Comparison of ENCODE assay signal across 1 cellular context in genomic region chr1:16367258-16367967, GRCh38.
TF ChIP-seq lines count a peak whose summit lies in the region.

No MANE protein-coding gene starts in this region.

TF ChIP-seq in K562, 482 proteins besides CTCF, POLR2A, EP300 and RAD21 (continued from another document and continues in another):
- TF ChIP-seq ATF7 (IDR thresholded peaks at IDR 0.05): peak; percentile 53; the same call in 1 of the 2 replicates
- no peak for TF ChIP-seq NR1H2 (CRISPR knock-in tag; IDR thresholded peaks at IDR 0.05)
- TF ChIP-seq MTF1 (CRISPR knock-in tag; IDR thresholded peaks at IDR 0.05; ENCODE audit: borderline replicate concordance): no peak
- TF ChIP-seq DACH1 (IDR thresholded peaks at IDR 0.05; ENCODE audit: partially characterized antibody): peak; percentile 19
- TF ChIP-seq BCOR (IDR thresholded peaks at IDR 0.05): 0 out of 2 replicates have a peak, but pooled peaks have one; percentile 38
- peak; percentile 67 for TF ChIP-seq RB1 (IDR thresholded peaks at IDR 0.05; ENCODE audit: low read depth)
- TF ChIP-seq EP400 (IDR thresholded peaks at IDR 0.05): peak; percentile 90
- no peak for TF ChIP-seq DLX4 (CRISPR knock-in tag; IDR thresholded peaks at IDR 0.05)
- TF ChIP-seq RAD51 (IDR thresholded peaks at IDR 0.05; ENCODE audit: borderline replicate concordance, low read depth): peak; percentile 22; the same call in 1 of the 2 replicates
- TF ChIP-seq RNF2 (IDR thresholded peaks at IDR 0.05): no peak
- TF ChIP-seq TAF7 (tag; IDR thresholded peaks at IDR 0.05): peak; percentile 55; the same call in 1 of the 2 replicates
- TF ChIP-seq ZNF3 (CRISPR knock-in tag; IDR thresholded peaks at IDR 0.05): no peak
- peak; percentile 97 to 99 for TF ChIP-seq MAZ (CRISPR knock-in tag; conservative IDR thresholded peaks at IDR 0.05 in 1 of 2, IDR thresholded peaks at IDR 0.05 in 1 of 2)
- no peak for TF ChIP-seq CCAR2 (IDR thresholded peaks at IDR 0.05; ENCODE audit: low read depth, low read length)
- TF ChIP-seq SPI1 (IDR thresholded peaks at IDR 0.05; ENCODE audit: borderline replicate concordance, low read depth, low read length): no peak
- TF ChIP-seq, protein P1, sequence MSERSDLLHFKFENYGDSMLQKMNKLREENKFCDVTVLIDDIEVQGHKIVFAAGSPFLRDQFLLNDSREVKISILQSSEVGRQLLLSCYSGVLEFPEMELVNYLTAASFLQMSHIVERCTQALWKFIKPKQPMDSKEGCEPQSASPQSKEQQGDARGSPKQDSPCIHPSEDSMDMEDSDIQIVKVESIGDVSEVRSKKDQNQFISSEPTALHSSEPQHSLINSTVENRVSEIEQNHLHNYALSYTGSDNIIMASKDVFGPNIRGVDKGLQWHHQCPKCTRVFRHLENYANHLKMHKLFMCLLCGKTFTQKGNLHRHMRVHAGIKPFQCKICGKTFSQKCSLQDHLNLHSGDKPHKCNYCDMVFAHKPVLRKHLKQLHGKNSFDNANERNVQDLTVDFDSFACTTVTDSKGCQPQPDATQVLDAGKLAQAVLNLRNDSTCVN (CRISPR knock-in tag; IDR thresholded peaks at IDR 0.05): 0 out of 2 replicates have a peak, but pooled peaks have one; percentile 15
- TF ChIP-seq BRF1 (IDR thresholded peaks at IDR 0.05; ENCODE audit: borderline replicate concordance, extremely low read depth, insufficient read length): no peak
- no peak; the same call in 1 of the 2 replicates for TF ChIP-seq GATAD2B (IDR thresholded peaks at IDR 0.05; ENCODE audit: borderline replicate concordance)
- no peak for TF ChIP-seq MEIS2 (IDR thresholded peaks at IDR 0.05; ENCODE audit: partially characterized antibody)
- TF ChIP-seq HDAC1 (IDR thresholded peaks at IDR 0.05): peak in 1 of 2 experiments; percentile 95; a peak in 2 of 4 replicates
- TF ChIP-seq SUPT5H (IDR thresholded peaks at IDR 0.05): peak; percentile 96
- TF ChIP-seq, protein P2, sequence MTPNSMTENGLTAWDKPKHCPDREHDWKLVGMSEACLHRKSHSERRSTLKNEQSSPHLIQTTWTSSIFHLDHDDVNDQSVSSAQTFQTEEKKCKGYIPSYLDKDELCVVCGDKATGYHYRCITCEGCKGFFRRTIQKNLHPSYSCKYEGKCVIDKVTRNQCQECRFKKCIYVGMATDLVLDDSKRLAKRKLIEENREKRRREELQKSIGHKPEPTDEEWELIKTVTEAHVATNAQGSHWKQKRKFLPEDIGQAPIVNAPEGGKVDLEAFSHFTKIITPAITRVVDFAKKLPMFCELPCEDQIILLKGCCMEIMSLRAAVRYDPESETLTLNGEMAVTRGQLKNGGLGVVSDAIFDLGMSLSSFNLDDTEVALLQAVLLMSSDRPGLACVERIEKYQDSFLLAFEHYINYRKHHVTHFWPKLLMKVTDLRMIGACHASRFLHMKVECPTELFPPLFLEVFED (CRISPR knock-in tag; conservative IDR thresholded peaks at IDR 0.05): peak; percentile 62; the same call in 1 of the 2 replicates
- no peak for TF ChIP-seq KLF10 (CRISPR knock-in tag; IDR thresholded peaks at IDR 0.05)
- TF ChIP-seq PREB (CRISPR knock-in tag; IDR thresholded peaks at IDR 0.05): peak; percentile 95; the same call in 1 of the 2 replicates
- TF ChIP-seq TRIM24 (IDR thresholded peaks at IDR 0.05): peak in 1 of 2 experiments; percentile 16; a peak in 1 of 4 replicates
- TF ChIP-seq NKRF (IDR thresholded peaks at IDR 0.05; ENCODE audit: borderline replicate concordance): peak; percentile 84
- peak; percentile 89 for TF ChIP-seq VEZF1 (CRISPR knock-in tag; IDR thresholded peaks at IDR 0.05)
- TF ChIP-seq ADNP (tag; IDR thresholded peaks at IDR 0.05): no peak
- no peak for TF ChIP-seq NCOA4 (IDR thresholded peaks at IDR 0.05; ENCODE audit: partially characterized antibody)
- TF ChIP-seq ZNF174 (CRISPR knock-in tag; IDR thresholded peaks at IDR 0.05): no peak
- TF ChIP-seq, protein P3, sequence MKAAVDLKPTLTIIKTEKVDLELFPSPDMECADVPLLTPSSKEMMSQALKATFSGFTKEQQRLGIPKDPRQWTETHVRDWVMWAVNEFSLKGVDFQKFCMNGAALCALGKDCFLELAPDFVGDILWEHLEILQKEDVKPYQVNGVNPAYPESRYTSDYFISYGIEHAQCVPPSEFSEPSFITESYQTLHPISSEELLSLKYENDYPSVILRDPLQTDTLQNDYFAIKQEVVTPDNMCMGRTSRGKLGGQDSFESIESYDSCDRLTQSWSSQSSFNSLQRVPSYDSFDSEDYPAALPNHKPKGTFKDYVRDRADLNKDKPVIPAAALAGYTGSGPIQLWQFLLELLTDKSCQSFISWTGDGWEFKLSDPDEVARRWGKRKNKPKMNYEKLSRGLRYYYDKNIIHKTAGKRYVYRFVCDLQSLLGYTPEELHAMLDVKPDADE (conservative IDR thresholded peaks at IDR 0.05; ENCODE audit: control insufficient read depth, low read depth, low read length): no peak
- TF ChIP-seq, protein P4, sequence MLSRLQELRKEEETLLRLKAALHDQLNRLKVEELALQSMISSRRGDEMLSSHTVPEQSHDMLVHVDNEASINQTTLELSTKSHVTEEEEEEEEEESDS (CRISPR knock-in tag; IDR thresholded peaks at IDR 0.05): no peak
- no peak for TF ChIP-seq ZNF75A (CRISPR knock-in tag; IDR thresholded peaks at IDR 0.05)
- 0 out of 2 replicates have a peak, but pooled peaks have one; percentile 27 for TF ChIP-seq NFRKB (IDR thresholded peaks at IDR 0.05; ENCODE audit: low read depth)
- TF ChIP-seq, protein P5, sequence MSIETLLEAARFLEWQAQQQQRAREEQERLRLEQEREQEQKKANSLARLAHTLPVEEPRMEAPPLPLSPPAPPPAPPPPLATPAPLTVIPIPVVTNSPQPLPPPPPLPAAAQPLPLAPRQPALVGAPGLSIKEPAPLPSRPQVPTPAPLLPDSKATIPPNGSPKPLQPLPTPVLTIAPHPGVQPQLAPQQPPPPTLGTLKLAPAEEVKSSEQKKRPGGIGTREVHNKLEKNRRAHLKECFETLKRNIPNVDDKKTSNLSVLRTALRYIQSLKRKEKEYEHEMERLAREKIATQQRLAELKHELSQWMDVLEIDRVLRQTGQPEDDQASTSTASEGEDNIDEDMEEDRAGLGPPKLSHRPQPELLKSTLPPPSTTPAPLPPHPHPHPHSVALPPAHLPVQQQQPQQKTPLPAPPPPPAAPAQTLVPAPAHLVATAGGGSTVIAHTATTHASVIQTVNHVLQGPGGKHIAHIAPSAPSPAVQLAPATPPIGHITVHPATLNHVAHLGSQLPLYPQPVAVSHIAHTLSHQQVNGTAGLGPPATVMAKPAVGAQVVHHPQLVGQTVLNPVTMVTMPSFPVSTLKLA (conservative IDR thresholded peaks at IDR 0.05): peak; percentile 80 to 92; a peak in 3 of 4 replicates
- TF ChIP-seq, protein P6, sequence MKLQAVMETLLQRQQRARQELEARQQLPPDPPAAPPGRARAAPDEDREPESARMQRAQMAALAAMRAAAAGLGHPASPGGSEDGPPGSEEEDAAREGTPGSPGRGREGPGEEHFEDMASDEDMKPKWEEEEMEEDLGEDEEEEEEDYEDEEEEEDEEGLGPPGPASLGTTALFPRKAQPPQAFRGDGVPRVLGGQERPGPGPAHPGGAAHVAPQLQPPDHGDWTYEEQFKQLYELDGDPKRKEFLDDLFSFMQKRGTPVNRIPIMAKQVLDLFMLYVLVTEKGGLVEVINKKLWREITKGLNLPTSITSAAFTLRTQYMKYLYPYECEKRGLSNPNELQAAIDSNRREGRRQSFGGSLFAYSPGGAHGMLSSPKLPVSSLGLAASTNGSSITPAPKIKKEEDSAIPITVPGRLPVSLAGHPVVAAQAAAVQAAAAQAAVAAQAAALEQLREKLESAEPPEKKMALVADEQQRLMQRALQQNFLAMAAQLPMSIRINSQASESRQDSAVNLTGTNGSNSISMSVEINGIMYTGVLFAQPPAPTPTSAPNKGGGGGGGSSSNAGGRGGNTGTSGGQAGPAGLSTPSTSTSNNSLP (IDR thresholded peaks at IDR 0.05; ENCODE audit: borderline replicate concordance, low read depth, low read length): no peak
- TF ChIP-seq GTF2E2 (tag; IDR thresholded peaks at IDR 0.05): peak; percentile 56; the same call in 1 of the 2 replicates
- 0 out of 2 replicates have a peak, but pooled peaks have one; percentile 18 for TF ChIP-seq ZNF561 (CRISPR knock-in tag; conservative IDR thresholded peaks at IDR 0.05)
- TF ChIP-seq, protein P7, sequence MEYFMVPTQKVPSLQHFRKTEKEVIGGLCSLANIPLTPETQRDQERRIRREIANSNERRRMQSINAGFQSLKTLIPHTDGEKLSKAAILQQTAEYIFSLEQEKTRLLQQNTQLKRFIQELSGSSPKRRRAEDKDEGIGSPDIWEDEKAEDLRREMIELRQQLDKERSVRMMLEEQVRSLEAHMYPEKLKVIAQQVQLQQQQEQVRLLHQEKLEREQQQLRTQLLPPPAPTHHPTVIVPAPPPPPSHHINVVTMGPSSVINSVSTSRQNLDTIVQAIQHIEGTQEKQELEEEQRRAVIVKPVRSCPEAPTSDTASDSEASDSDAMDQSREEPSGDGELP (CRISPR knock-in tag; IDR thresholded peaks at IDR 0.05; ENCODE audit: borderline replicate concordance): peak; percentile 74
- TF ChIP-seq GABPB1 (CRISPR knock-in tag; IDR thresholded peaks at IDR 0.05): no peak; the same call in none of the 2 replicates
- TF ChIP-seq BRD4 (IDR thresholded peaks at IDR 0.05): peak; percentile 88
- TF ChIP-seq ZKSCAN8 (CRISPR knock-in tag; IDR thresholded peaks at IDR 0.05): no peak
- peak; percentile 29 for TF ChIP-seq L3MBTL2 (IDR thresholded peaks at IDR 0.05)
- TF ChIP-seq, protein P8, sequence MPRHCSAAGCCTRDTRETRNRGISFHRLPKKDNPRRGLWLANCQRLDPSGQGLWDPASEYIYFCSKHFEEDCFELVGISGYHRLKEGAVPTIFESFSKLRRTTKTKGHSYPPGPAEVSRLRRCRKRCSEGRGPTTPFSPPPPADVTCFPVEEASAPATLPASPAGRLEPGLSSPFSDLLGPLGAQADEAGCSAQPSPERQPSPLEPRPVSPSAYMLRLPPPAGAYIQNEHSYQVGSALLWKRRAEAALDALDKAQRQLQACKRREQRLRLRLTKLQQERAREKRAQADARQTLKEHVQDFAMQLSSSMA (CRISPR knock-in tag; IDR thresholded peaks at IDR 0.05): peak; percentile 66; the same call in 1 of the 2 replicates
- TF ChIP-seq ZNF41 (CRISPR knock-in tag; conservative IDR thresholded peaks at IDR 0.05): 0 out of 2 replicates have a peak, but pooled peaks have one; percentile 47
- TF ChIP-seq MLX (CRISPR knock-in tag; conservative IDR thresholded peaks at IDR 0.05): peak in 1 of 2 experiments; percentile 76; a peak in 1 of 4 replicates
- no peak for TF ChIP-seq ZNF184 (CRISPR knock-in tag; IDR thresholded peaks at IDR 0.05)
- TF ChIP-seq ELF2 (CRISPR knock-in tag; IDR thresholded peaks at IDR 0.05): no peak
- no peak for TF ChIP-seq ZNF586 (CRISPR knock-in tag; conservative IDR thresholded peaks at IDR 0.05)
- no peak for TF ChIP-seq POLR3A (IDR thresholded peaks at IDR 0.05; ENCODE audit: borderline replicate concordance, extremely low read depth, insufficient read depth, insufficient read length)
- TF ChIP-seq MLLT1 (IDR thresholded peaks at IDR 0.05): 0 out of 4 replicates have a peak, but pooled peaks of 1 of the 2 experiments have one; percentile 53
